In the genomic region with DNA sequence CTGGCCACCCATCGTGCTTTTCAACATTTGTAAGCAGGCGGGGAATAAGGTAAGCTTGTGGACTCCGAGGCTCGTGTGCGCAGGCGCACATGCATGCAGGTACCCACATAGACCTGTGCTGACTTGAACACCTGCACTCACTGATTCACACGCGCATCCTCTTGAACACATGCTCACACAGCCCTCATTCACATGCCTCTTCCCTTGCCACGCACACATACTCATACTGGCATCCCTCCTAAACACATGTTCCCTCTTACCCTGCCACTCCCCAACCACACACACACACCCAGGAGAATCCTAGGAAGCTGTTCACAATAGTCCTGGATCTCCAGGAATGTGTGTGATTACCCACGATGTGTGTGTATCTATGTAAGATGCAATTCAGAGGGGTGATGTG, we compare ENCODE assay signal across 27 cellular contexts. TPM values are rescaled to one million over a fixed set of nuclear protein-coding genes. Genes with fewer than 3 reads are reported as not detected.
A peak's percentile ranks its signal among the peaks of the same experiment; 100 is the strongest.
DNase-seq lines count a peak whose midpoint lies in the region; FAIRE-seq and TF ChIP-seq lines count a peak whose summit lies in the region.
"Had no signal": no experiment of that assay in that cellular context is flagged by ENCODE, and none has a peak within 500 bp of the region (broad histone marks: within the 10 kb centered on the region; RNA-seq: fewer than 3 reads in every experiment).

No MANE protein-coding gene starts in this region.

- H3K9ac ChIP-seq in mammary epithelial cell (ENCODE audit: insufficient read depth, low read length) (no peak overlapping the region), H1 (replicated peaks in 1 of 4; ENCODE audit: extremely low read depth in 1 of 4, low read depth in 3 of 4, low read length in 3 of 4) (no peak overlapping the region), kidney (ENCODE audit: low read length in 2 of 2) (no peak overlapping the region)
- H3K9ac ChIP-seq: BLaER1, SK-N-SH had no signal

- H2BK20ac ChIP-seq in H1 (ENCODE audit: low read length), result peak overlapping the region; percentile 80

- TF ChIP-seq EP300 in H1 (IDR thresholded peaks at IDR 0.05; ENCODE audit: borderline replicate concordance in 1 of 2, low read depth in 2 of 2, low read length in 2 of 2), result no peak
- TF ChIP-seq EP300 in ovary (IDR thresholded peaks at IDR 0.05), result no peak

- H4K8ac ChIP-seq in H1 (ENCODE audit: extremely low read depth, insufficient read depth, low read length), result no peak overlapping the region

- FAIRE-seq in H1 (lab: Jason Lieb, UNC) (no peak), kidney (lab: Jason Lieb, UNC) (no peak), urothelium cell line (lab: Jason Lieb, UNC) (peak; percentile 61)
- FAIRE-seq: D721Med, G401.6, H54 had no signal

- H3K79me1 ChIP-seq in H1 (ENCODE audit: low read depth, low read length), result no peaks in the 10 kb centered on the region

- H2AK5ac ChIP-seq in H1 (ENCODE audit: low read depth, low read length), result 0 out of 2 replicates have a peak overlapping the region, but pooled peaks have one; percentile 1

- H3K79me2 ChIP-seq in mammary epithelial cell (ENCODE audit: insufficient read depth, low read length), result no peaks in the 10 kb centered on the region
- H3K79me2 ChIP-seq in H1 (ENCODE audit: control insufficient read depth in 1 of 2, insufficient read depth in 2 of 2, low read length in 2 of 2), result no peaks in the 10 kb centered on the region

- H3K27ac ChIP-seq in mammary epithelial cell (ENCODE audit: insufficient read depth, low read depth, low read length) (no peak overlapping the region), breast epithelium (no peak overlapping the region), H1 (ENCODE audit: low read depth, low read length) (no peak overlapping the region), kidney (ENCODE audit: low read depth in 2 of 2, low read length in 2 of 2) (no peak overlapping the region), ovary (no peak overlapping the region)
- H3K27ac ChIP-seq: 22Rv1, BLaER1 had no signal

- H3K36me3 ChIP-seq in mammary epithelial cell (ENCODE audit: insufficient read depth, low read length) (no peaks in the 10 kb centered on the region), breast epithelium (no peaks in the 10 kb centered on the region), H1 (ENCODE audit: control insufficient read depth in 2 of 4, insufficient read depth in 4 of 4, low read length in 3 of 4) (no peaks in the 10 kb centered on the region), kidney (ENCODE audit: control insufficient read depth in 1 of 2, insufficient read depth in 2 of 2, low read length in 2 of 2) (no peaks in the 10 kb centered on the region), ovary (no peaks in the 10 kb centered on the region)
- H3K36me3 ChIP-seq: BLaER1, MG63 had no signal

- DNase-seq in mammary epithelial cell (peak; percentile 25), breast epithelium (ENCODE audit: low spot score in 2 of 2) (no peak), H1 (ENCODE audit: low read depth in 1 of 2, low spot score in 2 of 2) (no peak), kidney (peak; percentile 16), urothelium cell line (ENCODE audit: low spot score) (no peak), DMS79 treated with DMSO at 0.1 percent for 48 hours (lab: John Stamatoyannopoulos, UW) (no peak), COLO829 (ENCODE audit: low spot score) (no peak), ovary (no peak)
- DNase-seq: CD4-positive, CD25-positive, alpha-beta regulatory T cell; KBM-7; MG63; NCI-H1105 treated with DMSO at 0.1 percent for 48 hours; NCI-H146; NCI-H1930; NCI-H2107; NCI-H446 treated with DMSO at 0.1 percent for 48 hours; NCI-H526; NCI-H82; NK-92 treated with Interleukin-12 subunit alpha and Interleukin-12 subunit beta, amount 100 ng/mL, for 24 hours; PC-3; SK-N-SH had no signal

- WGBS in mammary epithelial cell (ENCODE audit: low coverage, missing lambda C conversion rate), result 87% methylated on average over 5 of the region's 10 CpGs
- 83% methylated on average over 8 of the region's 10 CpGs; no CpG with 5 or more reads in 1 of the 2 experiments for WGBS in H1 (ENCODE audit: extremely low coverage in 1 of 2, insufficient coverage in 1 of 2, insufficient read length in 1 of 2, insufficient replicate concordance in 2 of 2, low coverage in 1 of 2, low lambda C conversion rate in 2 of 2, missing lambda C conversion rate in 1 of 2), 2 experiments
- WGBS in ovary, 3 donors, result 86 to 87% (median 87%) methylated on average over 10 of the region's 10 CpGs

- H3K4ac ChIP-seq in H1 (replicated peaks; ENCODE audit: insufficient read length, low read depth, low read length), result no peak overlapping the region

- no peak overlapping the region for H3K18ac ChIP-seq in H1 (ENCODE audit: extremely low read depth, low read length)

- no peak overlapping the region for H2AFZ ChIP-seq in mammary epithelial cell (ENCODE audit: low read depth, low read length)
- no peak overlapping the region for H2AFZ ChIP-seq in H1 (ENCODE audit: low read length)

- no peak for TF ChIP-seq POLR2A in breast epithelium (IDR thresholded peaks at IDR 0.05)
- TF ChIP-seq POLR2A in H1 (IDR thresholded peaks at IDR 0.05; ENCODE audit: control extremely low read depth in 1 of 2, low read depth in 2 of 2, low read length in 2 of 2), result no peak
- no peak for TF ChIP-seq POLR2A in ovary (IDR thresholded peaks at IDR 0.05)

- H3K4me2 ChIP-seq in mammary epithelial cell (ENCODE audit: insufficient read depth, low read depth, low read length) (no peak overlapping the region), H1 (ENCODE audit: insufficient read depth in 1 of 2, low read depth in 2 of 2, low read length in 2 of 2) (no peak overlapping the region)
- H3K4me2 ChIP-seq: BLaER1, SK-N-SH had no signal

- H2BK120ac ChIP-seq in H1 (replicated peaks; ENCODE audit: low read depth, low read length), result no peak overlapping the region

- TF ChIP-seq CTCF in mammary epithelial cell (conservative IDR thresholded peaks at IDR 0.05 in 1 of 2, IDR thresholded peaks at IDR 0.05 in 1 of 2; ENCODE audit: extremely low read depth in 1 of 2, insufficient read depth in 1 of 2, low read depth in 1 of 2, low read length in 2 of 2) (no peak), breast epithelium (IDR thresholded peaks at IDR 0.05) (no peak), H1 (IDR thresholded peaks at IDR 0.05; ENCODE audit: control extremely low read depth in 1 of 3, insufficient read depth in 1 of 3, low read depth in 1 of 3, low read length in 3 of 3) (no peak), kidney (IDR thresholded peaks at IDR 0.05; ENCODE audit: borderline replicate concordance, extremely low read depth, insufficient read depth) (no peak), ovary (IDR thresholded peaks at IDR 0.05) (no peak)

- BruUV-seq in mammary epithelial cell (replicated peaks; lab: Mats Ljungman, UMichigan), result no TSS peak

- H2BK15ac ChIP-seq in H1 (ENCODE audit: low read length), result peak overlapping the region; percentile 65; the same call in 1 of the 2 replicates

- POLR2A ChIA-PET in H1 (lab: Charles Lee; ENCODE audit: partially characterized antibody), result interaction anchor here (1.2 kb wide), 1 partner anchor 12 kb away, joined by 3 read pairs; no protein-coding TSS in a partner anchor

- H3K9me3 ChIP-seq in mammary epithelial cell (replicated peaks; ENCODE audit: insufficient read depth, low read length), result no peaks in the 10 kb centered on the region
- H3K9me3 ChIP-seq in breast epithelium, result no peaks in the 10 kb centered on the region
- H3K9me3 ChIP-seq in H1 (ENCODE audit: insufficient read depth in 2 of 2, low read depth in 1 of 2, low read length in 1 of 2), result no peaks in the 10 kb centered on the region
- H3K9me3 ChIP-seq in kidney (ENCODE audit: control insufficient read depth in 1 of 2, low read length in 2 of 2), result no peaks in the 10 kb centered on the region
- H3K9me3 ChIP-seq in ovary, result no peaks in the 10 kb centered on the region
- H3K9me3 ChIP-seq: BLaER1, MG63, SK-N-SH had no signal

- no peak overlapping the region for H4K5ac ChIP-seq in H1 (ENCODE audit: insufficient read length, low read depth, low read length)

- intact Hi-C loops in mammary epithelial cell (cut with micrococcal nuclease), result no loop called here
- intact Hi-C loops in breast epithelium (cut with DNase I; ENCODE audit: low total_unique reads), result no loop called here
- intact Hi-C loops in kidney (cut with DNase I), result no loop called here
- intact Hi-C loops in ovary (cut with DNase I), result loop anchor here in 1 of 4 donors (10.0 kb wide), 1 partner anchor 291 kb away; no protein-coding TSS in a partner anchor

- no peak overlapping the region for H3K56ac ChIP-seq in H1 (replicated peaks; ENCODE audit: insufficient read length, low read depth, low read length)

- CTCF ChIA-PET in mammary epithelial cell (lab: Charles Lee; ENCODE audit: low non-redundant PET) (no interaction called here), H1 (lab: Charles Lee; ENCODE audit: partially characterized antibody) (interaction anchor here (0.6 to 27.0 kb wide), 20 partner anchors 9 to 233 kb away, joined by 3 to 317 read pairs (median 5); a partner anchor contains a TSS)

- no peak overlapping the region for H2BK5ac ChIP-seq in H1 (ENCODE audit: low read depth, low read length)

- H3K23me2 ChIP-seq in H1 (ENCODE audit: low read depth, low read length), result peaks cover 2% of the 10 kb centered on the region

- no peaks in the 10 kb centered on the region for H3K4me1 ChIP-seq in mammary epithelial cell (ENCODE audit: insufficient read depth, low read length)
- no peaks in the 10 kb centered on the region for H3K4me1 ChIP-seq in breast epithelium
- peaks cover 3 to 5% (median 4%) of the 10 kb centered on the region in 4 experiments; a peak in 2 of 7 replicates for H3K4me1 ChIP-seq in H1 (replicated peaks in 1 of 4; ENCODE audit: control insufficient read depth in 3 of 4, insufficient read depth in 4 of 4, low read length in 3 of 4)
- no peaks in the 10 kb centered on the region for H3K4me1 ChIP-seq in kidney (ENCODE audit: control insufficient read depth in 1 of 2, insufficient read depth in 1 of 2, low read depth in 1 of 2, low read length in 2 of 2)
- H3K4me1 ChIP-seq in ovary (ENCODE audit: insufficient read depth), result no peaks in the 10 kb centered on the region
- H3K4me1 ChIP-seq: BLaER1 had no signal

- H3K14ac ChIP-seq in H1 (ENCODE audit: insufficient read length), result no peak overlapping the region

- H3K27me3 ChIP-seq in mammary epithelial cell (ENCODE audit: insufficient read depth, low read length), result no peaks in the 10 kb centered on the region
- peaks cover 0 to 9% of the 10 kb centered on the region in 2 donors for H3K27me3 ChIP-seq in breast epithelium
- H3K27me3 ChIP-seq in H1 (replicated peaks in 1 of 4; ENCODE audit: control insufficient read depth in 3 of 4, extremely low read depth in 1 of 4, insufficient read depth in 3 of 4, low read length in 3 of 4), result no peaks in the 10 kb centered on the region; a peak in 3 of 7 replicates
- no peaks in the 10 kb centered on the region for H3K27me3 ChIP-seq in ovary
- H3K27me3 ChIP-seq: BLaER1, MG63 had no signal

- in situ Hi-C loops in mammary epithelial cell (cut with MboI; ENCODE audit: low sequenced_read_pairs in 2 of 2), result no loop called here

- no peaks in the 10 kb centered on the region for H4K20me1 ChIP-seq in mammary epithelial cell (ENCODE audit: insufficient read depth, low read length)
- no peaks in the 10 kb centered on the region for H4K20me1 ChIP-seq in H1 (replicated peaks in 1 of 2; ENCODE audit: control insufficient read depth in 1 of 2, insufficient read depth in 2 of 2, low read length in 2 of 2)
- H4K20me1 ChIP-seq: BLaER1 had no signal

- H3K4me3 ChIP-seq in mammary epithelial cell (replicated peaks in 1 of 3; ENCODE audit: insufficient read depth in 1 of 3, low read depth in 2 of 3, low read length in 3 of 3) (no peak overlapping the region), breast epithelium (no peak overlapping the region), H1 (ENCODE audit: extremely low read depth in 1 of 4, insufficient read depth in 2 of 4, low read depth in 3 of 4, low read length in 4 of 4) (no peak overlapping the region), kidney (ENCODE audit: low read length in 2 of 2) (no peak overlapping the region), ovary (no peak overlapping the region)
- H3K4me3 ChIP-seq: BLaER1, MG63 had no signal

- no peak for TF ChIP-seq RAD21 in H1 (IDR thresholded peaks at IDR 0.05 in 1 of 2, conservative IDR thresholded peaks at IDR 0.05 in 1 of 2; ENCODE audit: low read depth in 2 of 2, low read length in 2 of 2)

- H2BK12ac ChIP-seq in H1 (ENCODE audit: low read depth, low read length), result peak overlapping the region; percentile 86; the same call in 1 of the 2 replicates

- peak overlapping the region; percentile 73 for H4K91ac ChIP-seq in H1 (replicated peaks; ENCODE audit: insufficient read length, low read length)

- H3K23ac ChIP-seq in H1 (ENCODE audit: insufficient read length), result no peak overlapping the region

- dilution Hi-C loops in mammary epithelial cell (cut with HindIII; ENCODE audit: low sequenced_read_pairs), result no loop called here

RNA-seq across cellular contexts. Expression of a gene that starts 44.1 kb away (rescaled TPM):
- total RNA-seq in mammary epithelial cell (not detected), breast epithelium (not detected), kidney (not detected), ovary (not detected)
- polyA plus RNA-seq in mammary epithelial cell (not detected), H1 (2011; rRNA removed) (not detected in 2 replicates), kidney (ENCODE audit: insufficient read depth, low read depth, low replicate concordance) (not detected), ovary (not detected)
- not detected for polyA minus RNA-seq in mammary epithelial cell
- total RNA-seq in H1 (2021; fragmentation: NEBNext Ultra II Directional; extraction: Animal tissue kit (Norgen Biotek cat#: 25700)), result not detected in 2 replicates
- not detected for polyA plus RNA-seq in H1 (2011; cell fraction: cytosol; rRNA removed)
- not detected for polyA plus RNA-seq in H1 (2011; cell fraction: nucleus; rRNA removed)
- not detected in 4 replicates for polyA plus RNA-seq in H1 (2012, experiment 1 of 2)
- polyA plus RNA-seq in H1 (2012, experiment 2 of 2), result not detected
- polyA plus RNA-seq in H1 (2013, experiment 1 of 2), result not detected
- not detected for polyA plus RNA-seq in H1 (2013, experiment 2 of 2)
- polyA minus RNA-seq in H1 (2011; rRNA and poly(A)+ RNA removed), result not detected in 2 replicates
- polyA minus RNA-seq in H1 (2011; cell fraction: cytosol; rRNA and poly(A)+ RNA removed), result not detected
- polyA minus RNA-seq in H1 (2011; cell fraction: nucleus; rRNA and poly(A)+ RNA removed), result not detected
- total RNA-seq: CD4-positive, CD25-positive, alpha-beta regulatory T cell; HT1080; PC-3 had no signal
- polyA plus RNA-seq: CD4-positive, CD25-positive, alpha-beta regulatory T cell; SK-N-SH had no signal

Comparison
In these comparisons a context has a peak if more than half of its experiments do, and no peak if none do; other contexts are left out.
1. DNase-seq: peak in mammary epithelial cell (single experiment) and kidney (single experiment); none in breast epithelium (0 of 2), H1 (0 of 2), urothelium cell line (single experiment), DMS79 treated with DMSO at 0.1 percent for 48 hours (single experiment), COLO829 (single experiment) and ovary (0 of 5).